8 cellular contexts compared by ENCODE assay signal in genomic region chr17:32342603-32343325, GRCh38. TPM values are rescaled to one million over a fixed set of nuclear protein-coding genes. Genes with fewer than 3 reads are reported as not detected.
DNase-seq lines count a peak whose midpoint lies in the region; ATAC-seq and TF ChIP-seq lines count a peak whose summit lies in the region.

No MANE protein-coding gene starts in this region.

- peak overlapping the region; percentile 92 to 93 for H3K27ac Mint-ChIP-seq in T-cell

- no peak for ATAC-seq in T-cell (replicated peaks in 1 of 4)

- H3K36me3 ChIP-seq in spleen, result peaks cover 0 to 23% (median 4%) of the 10 kb centered on the region in 6 donors

- POLR2A ChIA-PET in T-cell (lab: Charles Lee), result interaction anchor here in 1 of 2 donors (0.5 kb wide), 1 partner anchor 63 kb away, joined by 9 read pairs; no protein-coding TSS in a partner anchor

- H3K27ac ChIP-seq in spleen, result peak overlapping the region; percentile 66 to 91 (median 85)

- TF ChIP-seq POLR2A in spleen (IDR thresholded peaks at IDR 0.05), result no peak

- H3K4me3 Mint-ChIP-seq in T-cell, result peak overlapping the region; percentile 88 to 95 (median 88)

- no peak for TF ChIP-seq CTCF in fibroblast of the aortic adventitia (IDR thresholded peaks at IDR 0.05; ENCODE audit: insufficient read depth, low read length)
- TF ChIP-seq CTCF in spleen (IDR thresholded peaks at IDR 0.05 in 8 of 11, conservative IDR thresholded peaks at IDR 0.05 in 3 of 11), result no peak

- DNase-seq in DMS53 (lab: John Stamatoyannopoulos, UW) (peak; percentile 14), DMS53 treated with DMSO at 0.1 percent for 48 hours (lab: John Stamatoyannopoulos, UW; ENCODE audit: unreplicated experiment) (no peak), T-cell (no peak), fibroblast of the aortic adventitia (ENCODE audit: low read depth) (no peak), spleen (no peak), COR-L47 (lab: John Stamatoyannopoulos, UW) (no peak), ACHN (no peak)
- no peak for DNase-seq in stimulated activated CD4-positive, alpha-beta T cell treated with anti-CD3 and anti-CD28 coated beads, Interleukin-2, amount 100 ng/mL, for 24 hours

- intact Hi-C loops in spleen (cut with DNase I; ENCODE audit: low total_unique reads), result no loop called here

- CTCF ChIA-PET in T-cell (lab: Charles Lee), result interaction anchor here in 1 of 2 donors (0.6 kb wide), 1 partner anchor 63 kb away, joined by 4 read pairs; no protein-coding TSS in a partner anchor

- H3K4me3 ChIP-seq in fibroblast of the aortic adventitia (ENCODE audit: low read depth, low read length) (peak overlapping the region; percentile 80), spleen (peak overlapping the region in 6 of 8 donors; percentile 62 to 81 (median 64))

- H3K4me1 Mint-ChIP-seq in T-cell, result peaks cover 21 to 26% (median 25%) of the 10 kb centered on the region in 3 donors

- no peaks in the 10 kb centered on the region for H3K9me3 Mint-ChIP-seq in T-cell

- in situ Hi-C loops in ACHN (cut with HindIII; ENCODE audit: low pct_ligation_motif_present, low pct_unique_long_range_greater_than_20kb, low sequenced_read_pairs), result no loop called here

- no peaks in the 10 kb centered on the region for H3K27me3 Mint-ChIP-seq in T-cell

- peaks cover 3% of the 10 kb centered on the region for H3K36me3 Mint-ChIP-seq in T-cell

- no peaks in the 10 kb centered on the region for H3K9me3 ChIP-seq in spleen

- peaks cover 4 to 33% (median 20%) of the 10 kb centered on the region in 6 donors for H3K4me1 ChIP-seq in spleen

- WGBS in spleen, 5 donors, result 67 to 82% (median 77%) methylated on average over 14 of the region's 14 CpGs

- H3K27me3 ChIP-seq in spleen (replicated peaks in 1 of 7), result no peaks in the 10 kb centered on the region

RNA-seq across cellular contexts. Expression of gene C17orf75, which starts 0.8 kb away (rescaled TPM):
- total RNA-seq in T-cell, result 10 to 100 TPM; 12.2 to 22.0 (median 17.6) TPM
- total RNA-seq in fibroblast of the aortic adventitia (ENCODE audit: low replicate concordance), result 18.0 and 19.2 TPM in 2 replicates
- total RNA-seq in spleen, result 10 to 100 TPM in 6 of 7 donors, 1 to 10 TPM in 1; 9.3 to 18.1 (median 14.4) TPM
- 10 to 100 TPM; 13.1 to 25.8 (median 17.9) TPM for polyA plus RNA-seq in spleen

RNA-seq across cellular contexts. Expression of gene ZNF207, which starts 7.2 kb away (rescaled TPM):
- 100 to 1,000 TPM; 208 to 271 (median 228) TPM for total RNA-seq in T-cell
- 92.6 and 202 TPM in 2 replicates for total RNA-seq in fibroblast of the aortic adventitia (ENCODE audit: low replicate concordance)
- total RNA-seq in spleen, result 100 to 1,000 TPM; 187 to 300 (median 215) TPM
- polyA plus RNA-seq in spleen, result 10 to 100 TPM; 38.9 to 58.0 (median 48.8) TPM
